In genomic region chr1:42766723-42767509, GRCh38 we compare ENCODE assay signal across 1 cellular context.
TF ChIP-seq lines count a peak whose summit lies in the region.

Gene C1orf50 (plus strand): TSS chr1:42767249. CDS start chr1:42767312, 63 bp downstream.
Gene P3H1 (minus strand): TSS chr1:42767028. CDS start chr1:42766971, 57 bp downstream.

TF ChIP-seq in GM12878, 131 proteins besides CTCF, POLR2A, EP300 and RAD21 (continued from another document and continues in another):
- peak; percentile 88 for TF ChIP-seq PKNOX1 (IDR thresholded peaks at IDR 0.05)
- no peak for TF ChIP-seq HDAC6 (IDR thresholded peaks at IDR 0.05; ENCODE audit: unreplicated experiment)
- TF ChIP-seq, protein P1, sequence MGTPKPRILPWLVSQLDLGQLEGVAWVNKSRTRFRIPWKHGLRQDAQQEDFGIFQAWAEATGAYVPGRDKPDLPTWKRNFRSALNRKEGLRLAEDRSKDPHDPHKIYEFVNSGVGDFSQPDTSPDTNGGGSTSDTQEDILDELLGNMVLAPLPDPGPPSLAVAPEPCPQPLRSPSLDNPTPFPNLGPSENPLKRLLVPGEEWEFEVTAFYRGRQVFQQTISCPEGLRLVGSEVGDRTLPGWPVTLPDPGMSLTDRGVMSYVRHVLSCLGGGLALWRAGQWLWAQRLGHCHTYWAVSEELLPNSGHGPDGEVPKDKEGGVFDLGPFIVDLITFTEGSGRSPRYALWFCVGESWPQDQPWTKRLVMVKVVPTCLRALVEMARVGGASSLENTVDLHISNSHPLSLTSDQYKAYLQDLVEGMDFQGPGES (IDR thresholded peaks at IDR 0.05), result no peak
- TF ChIP-seq SUPT20H (IDR thresholded peaks at IDR 0.05; ENCODE audit: borderline replicate concordance, control insufficient read depth, low read depth, low read length), result no peak
- no peak for TF ChIP-seq CHD1 (IDR thresholded peaks at IDR 0.05; ENCODE audit: low read depth, low read length)
- no peak; the same call in 1 of the 2 replicates for TF ChIP-seq ASH2L (IDR thresholded peaks at IDR 0.05; ENCODE audit: borderline replicate concordance, low read depth)
- TF ChIP-seq KDM1A (IDR thresholded peaks at IDR 0.05; ENCODE audit: borderline replicate concordance), result no peak
- TF ChIP-seq, protein P2, sequence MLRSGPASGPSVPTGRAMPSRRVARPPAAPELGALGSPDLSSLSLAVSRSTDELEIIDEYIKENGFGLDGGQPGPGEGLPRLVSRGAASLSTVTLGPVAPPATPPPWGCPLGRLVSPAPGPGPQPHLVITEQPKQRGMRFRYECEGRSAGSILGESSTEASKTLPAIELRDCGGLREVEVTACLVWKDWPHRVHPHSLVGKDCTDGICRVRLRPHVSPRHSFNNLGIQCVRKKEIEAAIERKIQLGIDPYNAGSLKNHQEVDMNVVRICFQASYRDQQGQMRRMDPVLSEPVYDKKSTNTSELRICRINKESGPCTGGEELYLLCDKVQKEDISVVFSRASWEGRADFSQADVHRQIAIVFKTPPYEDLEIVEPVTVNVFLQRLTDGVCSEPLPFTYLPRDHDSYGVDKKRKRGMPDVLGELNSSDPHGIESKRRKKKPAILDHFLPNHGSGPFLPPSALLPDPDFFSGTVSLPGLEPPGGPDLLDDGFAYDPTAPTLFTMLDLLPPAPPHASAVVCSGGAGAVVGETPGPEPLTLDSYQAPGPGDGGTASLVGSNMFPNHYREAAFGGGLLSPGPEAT (IDR thresholded peaks at IDR 0.05; ENCODE audit: low read depth), result no peak
- no peak for TF ChIP-seq BRCA1 (IDR thresholded peaks at IDR 0.05; ENCODE audit: low read depth, low read length)
- peak; percentile 82 for TF ChIP-seq NRF1 (conservative IDR thresholded peaks at IDR 0.05; ENCODE audit: low read depth, low read length)
- TF ChIP-seq ZNF622 (IDR thresholded peaks at IDR 0.05), result no peak
- TF ChIP-seq CEBPB (IDR thresholded peaks at IDR 0.05; ENCODE audit: borderline replicate concordance in 1 of 2, low read depth in 2 of 2, low read length in 2 of 2), result no peak
- peak; percentile 72; the same call in 1 of the 2 replicates for TF ChIP-seq NBN (IDR thresholded peaks at IDR 0.05)
- TF ChIP-seq LARP7 (IDR thresholded peaks at IDR 0.05), result peak; percentile 96
- TF ChIP-seq, protein P3, sequence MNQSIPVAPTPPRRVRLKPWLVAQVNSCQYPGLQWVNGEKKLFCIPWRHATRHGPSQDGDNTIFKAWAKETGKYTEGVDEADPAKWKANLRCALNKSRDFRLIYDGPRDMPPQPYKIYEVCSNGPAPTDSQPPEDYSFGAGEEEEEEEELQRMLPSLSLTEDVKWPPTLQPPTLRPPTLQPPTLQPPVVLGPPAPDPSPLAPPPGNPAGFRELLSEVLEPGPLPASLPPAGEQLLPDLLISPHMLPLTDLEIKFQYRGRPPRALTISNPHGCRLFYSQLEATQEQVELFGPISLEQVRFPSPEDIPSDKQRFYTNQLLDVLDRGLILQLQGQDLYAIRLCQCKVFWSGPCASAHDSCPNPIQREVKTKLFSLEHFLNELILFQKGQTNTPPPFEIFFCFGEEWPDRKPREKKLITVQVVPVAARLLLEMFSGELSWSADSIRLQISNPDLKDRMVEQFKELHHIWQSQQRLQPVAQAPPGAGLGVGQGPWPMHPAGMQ (IDR thresholded peaks at IDR 0.05; ENCODE audit: borderline replicate concordance), result no peak
- TF ChIP-seq GABPA (IDR thresholded peaks at IDR 0.05; ENCODE audit: low read depth), result no peak
- TF ChIP-seq NR2F1 (conservative IDR thresholded peaks at IDR 0.05), result peak; percentile 27; the same call in 1 of the 2 replicates
- TF ChIP-seq RBBP5 (conservative IDR thresholded peaks at IDR 0.05), result no peak
- TF ChIP-seq, protein P4, sequence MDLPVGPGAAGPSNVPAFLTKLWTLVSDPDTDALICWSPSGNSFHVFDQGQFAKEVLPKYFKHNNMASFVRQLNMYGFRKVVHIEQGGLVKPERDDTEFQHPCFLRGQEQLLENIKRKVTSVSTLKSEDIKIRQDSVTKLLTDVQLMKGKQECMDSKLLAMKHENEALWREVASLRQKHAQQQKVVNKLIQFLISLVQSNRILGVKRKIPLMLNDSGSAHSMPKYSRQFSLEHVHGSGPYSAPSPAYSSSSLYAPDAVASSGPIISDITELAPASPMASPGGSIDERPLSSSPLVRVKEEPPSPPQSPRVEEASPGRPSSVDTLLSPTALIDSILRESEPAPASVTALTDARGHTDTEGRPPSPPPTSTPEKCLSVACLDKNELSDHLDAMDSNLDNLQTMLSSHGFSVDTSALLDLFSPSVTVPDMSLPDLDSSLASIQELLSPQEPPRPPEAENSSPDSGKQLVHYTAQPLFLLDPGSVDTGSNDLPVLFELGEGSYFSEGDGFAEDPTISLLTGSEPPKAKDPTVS (IDR thresholded peaks at IDR 0.05; ENCODE audit: low read depth, low read length), result no peak
- TF ChIP-seq, protein P5, sequence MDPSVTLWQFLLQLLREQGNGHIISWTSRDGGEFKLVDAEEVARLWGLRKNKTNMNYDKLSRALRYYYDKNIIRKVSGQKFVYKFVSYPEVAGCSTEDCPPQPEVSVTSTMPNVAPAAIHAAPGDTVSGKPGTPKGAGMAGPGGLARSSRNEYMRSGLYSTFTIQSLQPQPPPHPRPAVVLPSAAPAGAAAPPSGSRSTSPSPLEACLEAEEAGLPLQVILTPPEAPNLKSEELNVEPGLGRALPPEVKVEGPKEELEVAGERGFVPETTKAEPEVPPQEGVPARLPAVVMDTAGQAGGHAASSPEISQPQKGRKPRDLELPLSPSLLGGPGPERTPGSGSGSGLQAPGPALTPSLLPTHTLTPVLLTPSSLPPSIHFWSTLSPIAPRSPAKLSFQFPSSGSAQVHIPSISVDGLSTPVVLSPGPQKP (IDR thresholded peaks at IDR 0.05; ENCODE audit: low read depth, low read length), result peak; percentile 15; the same call in 1 of the 2 replicates
- no peak for TF ChIP-seq NFIC (IDR thresholded peaks at IDR 0.05; ENCODE audit: low read depth, low read length)
- TF ChIP-seq E2F4 (IDR thresholded peaks at IDR 0.05; ENCODE audit: low read depth, low read length), result no peak
- TF ChIP-seq ZBTB33 (IDR thresholded peaks at IDR 0.05), result no peak
- peak; percentile 69; the same call in 1 of the 2 replicates for TF ChIP-seq RB1 (IDR thresholded peaks at IDR 0.05; ENCODE audit: borderline replicate concordance)
- no peak for TF ChIP-seq PAX8 (IDR thresholded peaks at IDR 0.05)
- no peak for TF ChIP-seq HDAC2 (IDR thresholded peaks at IDR 0.05)
- TF ChIP-seq, protein P6, sequence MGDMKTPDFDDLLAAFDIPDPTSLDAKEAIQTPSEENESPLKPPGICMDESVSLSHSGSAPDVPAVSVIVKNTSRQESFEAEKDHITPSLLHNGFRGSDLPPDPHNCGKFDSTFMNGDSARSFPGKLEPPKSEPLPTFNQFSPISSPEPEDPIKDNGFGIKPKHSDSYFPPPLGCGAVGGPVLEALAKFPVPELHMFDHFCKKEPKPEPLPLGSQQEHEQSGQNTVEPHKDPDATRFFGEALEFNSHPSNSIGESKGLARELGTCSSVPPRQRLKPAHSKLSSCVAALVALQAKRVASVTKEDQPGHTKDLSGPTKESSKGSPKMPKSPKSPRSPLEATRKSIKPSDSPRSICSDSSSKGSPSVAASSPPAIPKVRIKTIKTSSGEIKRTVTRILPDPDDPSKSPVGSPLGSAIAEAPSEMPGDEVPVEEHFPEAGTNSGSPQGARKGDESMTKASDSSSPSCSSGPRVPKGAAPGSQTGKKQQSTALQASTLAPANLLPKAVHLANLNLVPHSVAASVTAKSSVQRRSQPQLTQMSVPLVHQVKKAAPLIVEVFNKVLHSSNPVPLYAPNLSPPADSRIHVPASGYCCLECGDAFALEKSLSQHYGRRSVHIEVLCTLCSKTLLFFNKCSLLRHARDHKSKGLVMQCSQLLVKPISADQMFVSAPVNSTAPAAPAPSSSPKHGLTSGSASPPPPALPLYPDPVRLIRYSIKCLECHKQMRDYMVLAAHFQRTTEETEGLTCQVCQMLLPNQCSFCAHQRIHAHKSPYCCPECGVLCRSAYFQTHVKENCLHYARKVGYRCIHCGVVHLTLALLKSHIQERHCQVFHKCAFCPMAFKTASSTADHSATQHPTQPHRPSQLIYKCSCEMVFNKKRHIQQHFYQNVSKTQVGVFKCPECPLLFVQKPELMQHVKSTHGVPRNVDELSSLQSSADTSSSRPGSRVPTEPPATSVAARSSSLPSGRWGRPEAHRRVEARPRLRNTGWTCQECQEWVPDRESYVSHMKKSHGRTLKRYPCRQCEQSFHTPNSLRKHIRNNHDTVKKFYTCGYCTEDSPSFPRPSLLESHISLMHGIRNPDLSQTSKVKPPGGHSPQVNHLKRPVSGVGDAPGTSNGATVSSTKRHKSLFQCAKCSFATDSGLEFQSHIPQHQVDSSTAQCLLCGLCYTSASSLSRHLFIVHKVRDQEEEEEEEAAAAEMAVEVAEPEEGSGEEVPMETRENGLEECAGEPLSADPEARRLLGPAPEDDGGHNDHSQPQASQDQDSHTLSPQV (IDR thresholded peaks at IDR 0.05), result no peak
- TF ChIP-seq CBX3 (IDR thresholded peaks at IDR 0.05; ENCODE audit: borderline replicate concordance, low read depth), result no peak
- TF ChIP-seq HCFC1 (IDR thresholded peaks at IDR 0.05; ENCODE audit: low read length), result no peak; the same call in 1 of the 2 replicates
- TF ChIP-seq JUND (IDR thresholded peaks at IDR 0.05; ENCODE audit: low read depth, low read length), result 0 out of 2 replicates have a peak, but pooled peaks have one; percentile 21
- no peak for TF ChIP-seq KAT2A (conservative IDR thresholded peaks at IDR 0.05; ENCODE audit: control insufficient read depth, low read depth, low read length)
- TF ChIP-seq MTA3 (IDR thresholded peaks at IDR 0.05; ENCODE audit: borderline replicate concordance, low read length), result no peak
- peak; percentile 72 for TF ChIP-seq YY1 (IDR thresholded peaks at IDR 0.05; ENCODE audit: low read depth, low read length)
- no peak for TF ChIP-seq CREM (IDR thresholded peaks at IDR 0.05; ENCODE audit: low read depth)
- TF ChIP-seq IRF4 (IDR thresholded peaks at IDR 0.05; ENCODE audit: low read depth, low read length), result no peak
- TF ChIP-seq MLLT1 (IDR thresholded peaks at IDR 0.05), result no peak
- peak; percentile 35; the same call in 1 of the 2 replicates for TF ChIP-seq IKZF1 (conservative IDR thresholded peaks at IDR 0.05)
- no peak for TF ChIP-seq ZNF384 (IDR thresholded peaks at IDR 0.05; ENCODE audit: borderline replicate concordance, low read depth, low read length)
- TF ChIP-seq BHLHE40 (IDR thresholded peaks at IDR 0.05; ENCODE audit: borderline replicate concordance in 1 of 2, low read depth in 2 of 2, low read length in 1 of 2), result peak; percentile 13 to 44; a peak in 1 of 4 replicates
- no peak for TF ChIP-seq NR2C1 (IDR thresholded peaks at IDR 0.05)
- peak; percentile 84; the same call in 1 of the 2 replicates for TF ChIP-seq SMAD5 (IDR thresholded peaks at IDR 0.05; ENCODE audit: low read depth)
- no peak for TF ChIP-seq TCF12 (IDR thresholded peaks at IDR 0.05; ENCODE audit: low read depth, low read length)
- no peak for TF ChIP-seq SMC3 (IDR thresholded peaks at IDR 0.05; ENCODE audit: borderline replicate concordance, low read length)
- TF ChIP-seq DPF2 (IDR thresholded peaks at IDR 0.05), result peak; percentile 65; the same call in 1 of the 2 replicates
- TF ChIP-seq ETV6 (conservative IDR thresholded peaks at IDR 0.05 in 1 of 2, IDR thresholded peaks at IDR 0.05 in 1 of 2; ENCODE audit: borderline replicate concordance in 1 of 2, low read depth in 1 of 2), result no peak
- TF ChIP-seq PBX3 (IDR thresholded peaks at IDR 0.05; ENCODE audit: insufficient replicate concordance, low read depth, low read length), result peak; percentile 24
- no peak for TF ChIP-seq TCF7 (IDR thresholded peaks at IDR 0.05; ENCODE audit: borderline replicate concordance)
